In the genomic region with DNA sequence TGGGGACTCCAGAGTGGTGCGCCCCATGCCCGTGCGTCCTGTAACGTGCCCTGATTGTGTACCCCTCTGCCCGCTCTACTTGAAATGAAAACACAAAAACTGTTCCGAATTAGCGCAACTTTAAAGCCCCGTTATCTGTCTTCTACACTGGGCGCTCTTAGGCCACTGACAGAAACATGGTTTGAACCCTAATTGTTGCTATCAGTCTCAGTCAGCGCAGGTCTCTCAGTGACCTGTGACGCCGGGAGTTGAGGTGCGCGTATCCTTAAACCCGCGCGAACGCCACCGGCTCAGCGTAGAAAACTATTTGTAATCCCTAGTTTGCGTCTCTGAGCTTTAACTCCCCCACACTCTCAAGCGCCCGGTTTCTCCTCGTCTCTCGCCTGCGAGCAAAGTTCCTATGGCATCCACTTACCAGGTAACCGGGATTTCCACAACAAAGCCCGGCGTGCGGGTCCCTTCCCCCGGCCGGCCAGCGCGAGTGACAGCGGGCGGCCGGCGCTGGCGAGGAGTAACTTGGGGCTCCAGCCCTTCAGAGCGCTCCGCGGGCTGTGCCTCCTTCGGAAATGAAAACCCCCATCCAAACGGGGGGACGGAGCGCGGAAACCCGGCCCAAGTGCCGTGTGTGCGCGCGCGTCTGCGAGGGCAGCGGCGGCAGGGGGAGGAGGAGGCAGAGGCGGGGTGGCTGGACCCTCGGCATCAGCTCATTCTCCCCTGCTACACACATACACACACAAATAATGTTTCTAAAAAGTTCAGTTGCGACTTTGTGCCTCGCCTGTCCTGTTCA, we compare ENCODE assay signal across 7 cellular contexts. TPM values are rescaled to one million over a fixed set of nuclear protein-coding genes. Genes with fewer than 3 reads are reported as not detected.
A peak's percentile ranks its signal among the peaks of the same experiment; 100 is the strongest.
DNase-seq lines count a peak whose midpoint lies in the region; ATAC-seq and TF ChIP-seq lines count a peak whose summit lies in the region.

No MANE protein-coding gene starts in this region.

- H3K36me3 Mint-ChIP-seq in central memory CD8-positive, alpha-beta T cell (ENCODE audit: insufficient read depth), result peaks cover 2% of the 10 kb centered on the region

- DNase-seq in GM20000 (ENCODE audit: low spot score) (peak; percentile 51), left lobe of liver (ENCODE audit: low spot score) (peak; percentile 55), NCI-H1436 treated with DMSO at 0.1 percent for 48 hours (lab: John Stamatoyannopoulos, UW) (no peak)
- no peak for DNase-seq in central memory CD8-positive, alpha-beta T cell (ENCODE audit: low spot score in 2 of 2)
- peak; percentile 22 for DNase-seq in stimulated activated CD4-positive, alpha-beta T cell treated with anti-CD3 and anti-CD28 coated beads, Interleukin-4, amount 100 ng/mL, for 24 hours

- no peak overlapping the region for H3K27ac Mint-ChIP-seq in central memory CD8-positive, alpha-beta T cell (ENCODE audit: low read depth)

- no peaks in the 10 kb centered on the region for H3K9me3 Mint-ChIP-seq in central memory CD8-positive, alpha-beta T cell

- ATAC-seq in SK-N-SH treated with all-trans-retinoic acid at 6 μM for 48 hours (peak; percentile 6), left lobe of liver (peak; percentile 14), GM19035 (IDR thresholded peaks at IDR 0.05; ENCODE audit: unreplicated experiment) (no peak)
- ATAC-seq in central memory CD8-positive, alpha-beta T cell (replicated peaks; ENCODE audit: extremely low read depth, poor library complexity, severe bottlenecking), result no peak

- peaks cover 96% of the 10 kb centered on the region for H3K27me3 Mint-ChIP-seq in central memory CD8-positive, alpha-beta T cell

- TF ChIP-seq CTCF in GM20000 (IDR thresholded peaks at IDR 0.05; ENCODE audit: extremely low read depth, missing control alignments), result no peak

- H3K4me3 Mint-ChIP-seq in central memory CD8-positive, alpha-beta T cell, result peak overlapping the region; percentile 97

- peaks cover 19% of the 10 kb centered on the region for H3K4me1 Mint-ChIP-seq in central memory CD8-positive, alpha-beta T cell

TF ChIP-seq in SK-N-SH treated with all-trans-retinoic acid at 6 μM for 48 hours, 23 proteins besides CTCF, POLR2A, EP300 and RAD21:
- TF ChIP-seq ISL1 (CRISPR knock-in tag; IDR thresholded peaks at IDR 0.05), result no peak
- TF ChIP-seq ZNF565 (CRISPR knock-in tag; conservative IDR thresholded peaks at IDR 0.05; ENCODE audit: low read depth), result no peak
- TF ChIP-seq TOX (CRISPR knock-in tag; IDR thresholded peaks at IDR 0.05; ENCODE audit: borderline replicate concordance), result no peak
- TF ChIP-seq ZFP3 (CRISPR knock-in tag; IDR thresholded peaks at IDR 0.05), result no peak
- TF ChIP-seq, protein P1, sequence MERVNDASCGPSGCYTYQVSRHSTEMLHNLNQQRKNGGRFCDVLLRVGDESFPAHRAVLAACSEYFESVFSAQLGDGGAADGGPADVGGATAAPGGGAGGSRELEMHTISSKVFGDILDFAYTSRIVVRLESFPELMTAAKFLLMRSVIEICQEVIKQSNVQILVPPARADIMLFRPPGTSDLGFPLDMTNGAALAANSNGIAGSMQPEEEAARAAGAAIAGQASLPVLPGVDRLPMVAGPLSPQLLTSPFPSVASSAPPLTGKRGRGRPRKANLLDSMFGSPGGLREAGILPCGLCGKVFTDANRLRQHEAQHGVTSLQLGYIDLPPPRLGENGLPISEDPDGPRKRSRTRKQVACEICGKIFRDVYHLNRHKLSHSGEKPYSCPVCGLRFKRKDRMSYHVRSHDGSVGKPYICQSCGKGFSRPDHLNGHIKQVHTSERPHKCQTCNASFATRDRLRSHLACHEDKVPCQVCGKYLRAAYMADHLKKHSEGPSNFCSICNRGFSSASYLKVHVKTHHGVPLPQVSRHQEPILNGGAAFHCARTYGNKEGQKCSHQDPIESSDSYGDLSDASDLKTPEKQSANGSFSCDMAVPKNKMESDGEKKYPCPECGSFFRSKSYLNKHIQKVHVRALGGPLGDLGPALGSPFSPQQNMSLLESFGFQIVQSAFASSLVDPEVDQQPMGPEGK (CRISPR knock-in tag; IDR thresholded peaks at IDR 0.05; ENCODE audit: borderline replicate concordance), result no peak
- TF ChIP-seq, protein P2, sequence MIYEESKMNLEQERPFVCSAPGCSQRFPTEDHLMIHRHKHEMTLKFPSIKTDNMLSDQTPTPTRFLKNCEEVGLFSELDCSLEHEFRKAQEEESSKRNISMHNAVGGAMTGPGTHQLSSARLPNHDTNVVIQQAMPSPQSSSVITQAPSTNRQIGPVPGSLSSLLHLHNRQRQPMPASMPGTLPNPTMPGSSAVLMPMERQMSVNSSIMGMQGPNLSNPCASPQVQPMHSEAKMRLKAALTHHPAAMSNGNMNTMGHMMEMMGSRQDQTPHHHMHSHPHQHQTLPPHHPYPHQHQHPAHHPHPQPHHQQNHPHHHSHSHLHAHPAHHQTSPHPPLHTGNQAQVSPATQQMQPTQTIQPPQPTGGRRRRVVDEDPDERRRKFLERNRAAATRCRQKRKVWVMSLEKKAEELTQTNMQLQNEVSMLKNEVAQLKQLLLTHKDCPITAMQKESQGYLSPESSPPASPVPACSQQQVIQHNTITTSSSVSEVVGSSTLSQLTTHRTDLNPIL (CRISPR knock-in tag; IDR thresholded peaks at IDR 0.05; ENCODE audit: low read depth), result no peak
- TF ChIP-seq, protein P3, sequence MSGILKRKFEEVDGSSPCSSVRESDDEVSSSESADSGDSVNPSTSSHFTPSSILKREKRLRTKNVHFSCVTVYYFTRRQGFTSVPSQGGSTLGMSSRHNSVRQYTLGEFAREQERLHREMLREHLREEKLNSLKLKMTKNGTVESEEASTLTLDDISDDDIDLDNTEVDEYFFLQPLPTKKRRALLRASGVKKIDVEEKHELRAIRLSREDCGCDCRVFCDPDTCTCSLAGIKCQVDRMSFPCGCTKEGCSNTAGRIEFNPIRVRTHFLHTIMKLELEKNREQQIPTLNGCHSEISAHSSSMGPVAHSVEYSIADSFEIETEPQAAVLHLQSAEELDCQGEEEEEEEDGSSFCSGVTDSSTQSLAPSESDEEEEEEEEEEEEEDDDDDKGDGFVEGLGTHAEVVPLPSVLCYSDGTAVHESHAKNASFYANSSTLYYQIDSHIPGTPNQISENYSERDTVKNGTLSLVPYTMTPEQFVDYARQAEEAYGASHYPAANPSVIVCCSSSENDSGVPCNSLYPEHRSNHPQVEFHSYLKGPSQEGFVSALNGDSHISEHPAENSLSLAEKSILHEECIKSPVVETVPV (CRISPR knock-in tag; IDR thresholded peaks at IDR 0.05), result no peak
- TF ChIP-seq SNAI2 (CRISPR knock-in tag; IDR thresholded peaks at IDR 0.05), result no peak
- TF ChIP-seq ZFP30 (CRISPR knock-in tag; IDR thresholded peaks at IDR 0.05), result no peak
- TF ChIP-seq GLIS3 (CRISPR knock-in tag; IDR thresholded peaks at IDR 0.05), result no peak
- no peak for TF ChIP-seq BACH2 (CRISPR knock-in tag; IDR thresholded peaks at IDR 0.05; ENCODE audit: borderline replicate concordance)
- no peak for TF ChIP-seq PPARA (CRISPR knock-in tag; IDR thresholded peaks at IDR 0.05; ENCODE audit: borderline replicate concordance)
- TF ChIP-seq, protein P4, sequence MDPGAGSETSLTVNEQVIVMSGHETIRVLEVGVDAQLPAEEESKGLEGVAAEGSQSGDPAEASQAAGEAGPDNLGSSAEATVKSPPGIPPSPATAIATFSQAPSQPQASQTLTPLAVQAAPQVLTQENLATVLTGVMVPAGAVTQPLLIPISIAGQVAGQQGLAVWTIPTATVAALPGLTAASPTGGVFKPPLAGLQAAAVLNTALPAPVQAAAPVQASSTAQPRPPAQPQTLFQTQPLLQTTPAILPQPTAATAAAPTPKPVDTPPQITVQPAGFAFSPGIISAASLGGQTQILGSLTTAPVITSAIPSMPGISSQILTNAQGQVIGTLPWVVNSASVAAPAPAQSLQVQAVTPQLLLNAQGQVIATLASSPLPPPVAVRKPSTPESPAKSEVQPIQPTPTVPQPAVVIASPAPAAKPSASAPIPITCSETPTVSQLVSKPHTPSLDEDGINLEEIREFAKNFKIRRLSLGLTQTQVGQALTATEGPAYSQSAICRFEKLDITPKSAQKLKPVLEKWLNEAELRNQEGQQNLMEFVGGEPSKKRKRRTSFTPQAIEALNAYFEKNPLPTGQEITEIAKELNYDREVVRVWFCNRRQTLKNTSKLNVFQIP (CRISPR knock-in tag; IDR thresholded peaks at IDR 0.05; ENCODE audit: borderline replicate concordance, low read depth), result no peak
- no peak for TF ChIP-seq ARNTL (CRISPR knock-in tag; IDR thresholded peaks at IDR 0.05; ENCODE audit: borderline replicate concordance, low read depth)
- TF ChIP-seq, protein P5, sequence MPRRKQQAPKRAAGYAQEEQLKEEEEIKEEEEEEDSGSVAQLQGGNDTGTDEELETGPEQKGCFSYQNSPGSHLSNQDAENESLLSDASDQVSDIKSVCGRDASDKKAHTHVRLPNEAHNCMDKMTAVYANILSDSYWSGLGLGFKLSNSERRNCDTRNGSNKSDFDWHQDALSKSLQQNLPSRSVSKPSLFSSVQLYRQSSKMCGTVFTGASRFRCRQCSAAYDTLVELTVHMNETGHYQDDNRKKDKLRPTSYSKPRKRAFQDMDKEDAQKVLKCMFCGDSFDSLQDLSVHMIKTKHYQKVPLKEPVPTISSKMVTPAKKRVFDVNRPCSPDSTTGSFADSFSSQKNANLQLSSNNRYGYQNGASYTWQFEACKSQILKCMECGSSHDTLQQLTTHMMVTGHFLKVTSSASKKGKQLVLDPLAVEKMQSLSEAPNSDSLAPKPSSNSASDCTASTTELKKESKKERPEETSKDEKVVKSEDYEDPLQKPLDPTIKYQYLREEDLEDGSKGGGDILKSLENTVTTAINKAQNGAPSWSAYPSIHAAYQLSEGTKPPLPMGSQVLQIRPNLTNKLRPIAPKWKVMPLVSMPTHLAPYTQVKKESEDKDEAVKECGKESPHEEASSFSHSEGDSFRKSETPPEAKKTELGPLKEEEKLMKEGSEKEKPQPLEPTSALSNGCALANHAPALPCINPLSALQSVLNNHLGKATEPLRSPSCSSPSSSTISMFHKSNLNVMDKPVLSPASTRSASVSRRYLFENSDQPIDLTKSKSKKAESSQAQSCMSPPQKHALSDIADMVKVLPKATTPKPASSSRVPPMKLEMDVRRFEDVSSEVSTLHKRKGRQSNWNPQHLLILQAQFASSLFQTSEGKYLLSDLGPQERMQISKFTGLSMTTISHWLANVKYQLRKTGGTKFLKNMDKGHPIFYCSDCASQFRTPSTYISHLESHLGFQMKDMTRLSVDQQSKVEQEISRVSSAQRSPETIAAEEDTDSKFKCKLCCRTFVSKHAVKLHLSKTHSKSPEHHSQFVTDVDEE (CRISPR knock-in tag; IDR thresholded peaks at IDR 0.05), result no peak
- no peak for TF ChIP-seq ZC3H10 (CRISPR knock-in tag; IDR thresholded peaks at IDR 0.05)
- no peak for TF ChIP-seq TCF4 (CRISPR knock-in tag; IDR thresholded peaks at IDR 0.05; ENCODE audit: borderline replicate concordance)

RNA-seq across cellular contexts. Expression of a gene that starts 0.7 kb away (rescaled TPM):
- total RNA-seq in left lobe of liver, result 11.6 TPM

Comparison
In these comparisons a context has a peak if more than half of its experiments do, and no peak if none do; other contexts are left out.
1. DNase-seq: peak in GM20000 (single experiment), left lobe of liver (single experiment) and stimulated activated CD4-positive, alpha-beta T cell treated with anti-CD3 and anti-CD28 coated beads, Interleukin-4, amount 100 ng/mL, for 24 hours (single experiment); none in central memory CD8-positive, alpha-beta T cell (0 of 2) and NCI-H1436 treated with DMSO at 0.1 percent for 48 hours (single experiment).
2. ATAC-seq: peak in SK-N-SH treated with all-trans-retinoic acid at 6 μM for 48 hours (single experiment) and left lobe of liver (single experiment); none in central memory CD8-positive, alpha-beta T cell (single experiment) and GM19035 (single experiment).